ENCODE assay signal across 7 cellular contexts in genomic region chr9:3659647-3660046, GRCh38.
"Had no signal": no experiment of that assay in that cellular context is flagged by ENCODE, and none has a peak within 500 bp of the region (broad histone marks: within the 10 kb centered on the region; RNA-seq: fewer than 3 reads in every experiment).

No MANE protein-coding gene starts in this region.

- DNase-seq: GOT3, H9, HCEC 1CT, KBM-7 had no signal

- H3K27ac Mint-ChIP-seq: H9, IgD-negative memory B cell had no signal

- H3K27ac ChIP-seq: HL-60 had no signal

- ATAC-seq: HepG2 had no signal

- H3K27me3 Mint-ChIP-seq: IgD-negative memory B cell had no signal

- H3K4me3 Mint-ChIP-seq: H9, IgD-negative memory B cell had no signal

- H3K9me3 Mint-ChIP-seq: H9, IgD-negative memory B cell had no signal
